ENCODE assay signal across 30 cellular contexts in the genomic region with DNA sequence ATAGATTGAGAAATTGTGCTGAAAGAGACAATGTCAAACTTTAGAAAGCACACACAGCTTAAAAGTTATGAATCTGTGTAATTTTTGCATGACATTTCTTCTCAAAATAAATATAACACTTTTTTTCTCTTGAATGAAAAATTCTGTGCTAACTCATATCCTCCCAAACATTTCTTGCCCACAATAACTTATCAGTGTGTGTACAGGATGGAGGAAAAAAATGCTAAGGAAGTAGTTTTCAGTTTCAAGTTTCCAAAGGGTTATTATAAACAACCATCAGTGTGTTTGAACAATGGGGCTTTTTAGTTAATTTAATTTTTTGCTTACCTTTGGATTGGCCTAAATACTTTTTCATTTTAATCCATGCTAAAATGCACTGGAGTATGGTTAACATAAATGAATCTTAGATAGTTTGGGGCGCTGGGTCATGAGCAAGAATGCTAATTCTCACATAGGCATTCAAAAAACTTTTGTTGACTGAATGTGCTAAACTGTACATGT.
"Had no signal": no experiment of that assay in that cellular context is flagged by ENCODE, and none has a peak within 500 bp of the region (broad histone marks: within the 10 kb centered on the region; RNA-seq: fewer than 3 reads in every experiment).

No MANE protein-coding gene starts in this region.

- DNase-seq: activated CD4-positive, alpha-beta T cell treated with anti-CD3 and anti-CD28 coated beads for 48 hours; activated CD4-positive, alpha-beta T cell treated with anti-CD3 and anti-CD28 coated beads, Interleukin-2, amount 50 U/mL, for 4 hours; activated CD4-positive, CD25-positive, alpha-beta regulatory T cell treated with anti-CD3 and anti-CD28 coated beads, Interleukin-2, amount 50 U/mL, for 72 hours; activated CD8-positive, alpha-beta memory T cell treated with anti-CD3 and anti-CD28 coated beads, Interleukin-2, amount 50 U/mL, for 48 hours; activated CD8-positive, alpha-beta T cell treated with anti-CD3 and anti-CD28 coated beads, Interleukin-2, amount 10 ng/mL, durations not matched to agents 7 days and 5 days; activated effector memory CD4-positive, alpha-beta T cell treated with Interleukin-2 at 50 U/mL for 16 hours; activated naive CD4-positive, alpha-beta T cell treated with Interleukin-2 at 50 U/mL for 16 hours; activated naive CD8-positive, alpha-beta T cell treated with anti-CD3 and anti-CD28 coated beads, Interleukin-2, amount 50 U/mL, for 24 hours; activated T-cell treated with anti-CD3 and anti-CD28 coated beads, Interleukin-2, amount 50 U/mL, for 1 hour; amniotic stem cell; body of pancreas; central memory CD4-positive, alpha-beta T cell; KG1; MV-4-11; NCI-H1092 treated with DMSO at 0.1 percent for 48 hours; NCI-H1417 treated with DMSO at 0.1 percent for 48 hours; NCI-H1694; NCI-H2029 treated with DMSO at 0.1 percent for 48 hours; NCI-H510A treated with DMSO at 0.1 percent for 48 hours; NCI-H69; NK-92 treated with Interleukin-12 subunit alpha and Interleukin-12 subunit beta, amount 100 ng/mL, for 24 hours; Peyer's patch; Right ventricle myocardium superior; SJCRH30; SK-N-SH; T-helper 1 cell had no signal

- H3K9ac ChIP-seq: SK-N-SH had no signal

- H3K9me3 ChIP-seq: ascending aorta, body of pancreas, Peyer's patch, SJCRH30, SK-N-SH had no signal

- H3K36me3 Mint-ChIP-seq: activated naive CD4-positive, alpha-beta T cell treated with anti-CD3 and anti-CD28 coated beads, Interleukin-2, amount 50 U/mL, for 72 hours; WTC11 had no signal

- H3K4me2 ChIP-seq: SK-N-SH had no signal

- ATAC-seq: activated CD8-positive, alpha-beta T cell treated with anti-CD3 and anti-CD28 coated beads, Interleukin-2, amount 10 ng/mL, durations not matched to agents 7 days and 5 days; activated naive CD4-positive, alpha-beta T cell treated with anti-CD3 and anti-CD28 coated beads, Interleukin-2, amount 50 U/mL, for 72 hours; activated naive CD8-positive, alpha-beta T cell treated with anti-CD3 and anti-CD28 coated beads, Interleukin-2, amount 50 U/mL, for 24 hours; body of pancreas; WTC11 had no signal

- H3K4me1 ChIP-seq: ascending aorta, body of pancreas, Peyer's patch, SJCRH30 had no signal

- H3K27me3 ChIP-seq: ascending aorta, body of pancreas, Peyer's patch, SJCRH30 had no signal

- H3K27ac ChIP-seq: ascending aorta, body of pancreas, Peyer's patch, RWPE1, SJCRH30 had no signal

- H3K4me3 ChIP-seq: ascending aorta, body of pancreas, Peyer's patch, SJCRH30 had no signal

- H3K9me2 ChIP-seq: SK-N-SH had no signal

- H3K36me3 ChIP-seq: ascending aorta, Peyer's patch, SJCRH30 had no signal

- H3K27ac Mint-ChIP-seq: activated CD8-positive, alpha-beta T cell treated with anti-CD3 and anti-CD28 coated beads, Interleukin-2, amount 10 ng/mL, durations not matched to agents 7 days and 5 days; activated naive CD4-positive, alpha-beta T cell treated with anti-CD3 and anti-CD28 coated beads, Interleukin-2, amount 50 U/mL, for 72 hours; activated naive CD8-positive, alpha-beta T cell treated with anti-CD3 and anti-CD28 coated beads, Interleukin-2, amount 50 U/mL, for 24 hours; WTC11 had no signal

- H3K4me3 Mint-ChIP-seq: activated CD8-positive, alpha-beta T cell treated with anti-CD3 and anti-CD28 coated beads, Interleukin-2, amount 10 ng/mL, durations not matched to agents 7 days and 5 days; activated naive CD8-positive, alpha-beta T cell treated with anti-CD3 and anti-CD28 coated beads, Interleukin-2, amount 50 U/mL, for 24 hours; WTC11 had no signal

- H3K9me3 Mint-ChIP-seq: activated naive CD8-positive, alpha-beta T cell treated with anti-CD3 and anti-CD28 coated beads, Interleukin-2, amount 50 U/mL, for 24 hours; WTC11 had no signal
